Comparison of ENCODE assay signal across 14 cellular contexts in genomic region chr13:50598338-50598737, GRCh38.
DNase-seq lines count a peak whose midpoint lies in the region; ATAC-seq and TF ChIP-seq lines count a peak whose summit lies in the region.
"Had no signal": no experiment of that assay in that cellular context is flagged by ENCODE, and none has a peak within 500 bp of the region (broad histone marks: within the 10 kb centered on the region; RNA-seq: fewer than 3 reads in every experiment).

No MANE protein-coding gene starts in this region.

- ATAC-seq in GM18907 (IDR thresholded peaks at IDR 0.05; ENCODE audit: unreplicated experiment) (peak; percentile 45), HG02970 (IDR thresholded peaks at IDR 0.05; ENCODE audit: low FRiP score, unreplicated experiment) (peak; percentile 38), HG02798 (IDR thresholded peaks at IDR 0.05; ENCODE audit: poor library complexity, unreplicated experiment) (no peak)
- ATAC-seq: T-cell had no signal

- no peaks in the 10 kb centered on the region for H3K27me3 ChIP-seq in breast epithelium

- H3K27ac ChIP-seq in breast epithelium = no peak overlapping the region

- no peak for TF ChIP-seq POLR2A in breast epithelium (IDR thresholded peaks at IDR 0.05)

- DNase-seq in SK-MEL-5 (ENCODE audit: low read depth, low spot score) (peak; percentile 39), renal cortical epithelial cell (ENCODE audit: low read depth) (peak; percentile 65), breast epithelium (ENCODE audit: low spot score in 2 of 2) (no peak), cerebellum (ENCODE audit: low spot score) (no peak)
- DNase-seq in activated CD8-positive, alpha-beta memory T cell treated with anti-CD3 and anti-CD28 coated beads, Interleukin-2, amount 50 U/mL, for 4 hours = no peak
- DNase-seq: activated CD4-positive, alpha-beta memory T cell treated with anti-CD3 and anti-CD28 coated beads for 36 hours; activated naive CD4-positive, alpha-beta T cell treated with anti-CD3 and anti-CD28 coated beads, Interleukin-2, amount 50 U/mL, for 16 hours; NCI-H1436 treated with DMSO at 0.1 percent for 48 hours; NK-92 treated with Interleukin-12 subunit alpha and Interleukin-12 subunit beta, amount 100 ng/mL, for 24 hours; T-cell; trophoblast cell had no signal

- no peaks in the 10 kb centered on the region for H3K9me3 ChIP-seq in breast epithelium

- no peaks in the 10 kb centered on the region for H3K36me3 ChIP-seq in breast epithelium

- in situ Hi-C loops in SK-MEL-5 (cut with HindIII; ENCODE audit: low pct_unique_long_range_greater_than_20kb, low sequenced_read_pairs) = no loop called here

- no peak for TF ChIP-seq CTCF in breast epithelium (IDR thresholded peaks at IDR 0.05)

- no peaks in the 10 kb centered on the region for H3K4me1 ChIP-seq in breast epithelium

- intact Hi-C loops in breast epithelium (cut with DNase I; ENCODE audit: low total_unique reads) = no loop called here

- no peak overlapping the region for H3K4me3 ChIP-seq in breast epithelium

Comparison
In these comparisons a context has a peak if more than half of its experiments do, and no peak if none do; other contexts are left out.
1. DNase-seq: peak in SK-MEL-5 (single experiment) and renal cortical epithelial cell (single experiment); none in breast epithelium (0 of 2), cerebellum (single experiment) and activated CD8-positive, alpha-beta memory T cell treated with anti-CD3 and anti-CD28 coated beads, Interleukin-2, amount 50 U/mL, for 4 hours (single experiment).